ENCODE assay signal across 26 cellular contexts in the genomic region with DNA sequence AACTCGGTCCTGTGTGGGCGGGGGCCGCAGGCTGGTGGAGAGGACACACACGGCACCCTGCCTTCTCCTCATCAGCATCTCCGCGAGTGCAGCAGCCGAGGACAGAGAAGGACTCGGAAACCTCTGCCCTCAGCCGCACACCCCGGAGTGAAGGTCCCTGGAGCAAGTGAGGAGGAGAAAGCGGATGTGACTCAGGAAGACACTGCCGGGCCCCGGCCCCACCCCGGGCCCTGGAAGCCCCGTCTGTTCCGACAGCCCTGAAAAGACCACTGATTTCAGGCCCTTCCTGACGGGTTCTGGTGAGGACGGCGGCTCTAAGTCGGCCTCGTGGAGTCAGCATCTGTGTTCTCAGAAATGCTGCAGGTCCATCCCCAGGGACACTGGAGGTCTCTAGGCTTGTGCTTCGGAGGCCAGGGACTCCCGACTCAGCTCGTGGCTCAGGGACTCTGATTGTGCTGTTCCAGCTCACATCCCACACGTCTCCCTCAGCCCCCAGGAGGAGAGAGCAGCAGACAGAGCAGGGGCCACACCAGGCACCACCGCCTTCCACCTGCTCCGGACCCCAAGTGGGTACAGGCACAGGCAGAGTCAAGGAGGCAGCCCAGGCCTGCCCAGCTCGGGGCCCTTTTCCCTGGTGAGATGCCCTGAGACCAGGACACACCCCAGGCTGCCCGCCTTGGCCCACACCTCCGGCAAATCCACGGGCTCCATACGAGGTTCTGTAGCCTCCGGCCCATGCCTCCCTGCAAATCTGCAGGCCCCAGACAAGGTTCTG.
"Had no signal": no experiment of that assay in that cellular context is flagged by ENCODE, and none has a peak within 500 bp of the region (broad histone marks: within the 10 kb centered on the region; RNA-seq: fewer than 3 reads in every experiment).

No MANE protein-coding gene starts in this region.

- H3K9me3 Mint-ChIP-seq: activated B cell treated with CpG ODN at 0.5 μM for 24 hours; activated CD4-positive, alpha-beta memory T cell treated with anti-CD3 and anti-CD28 coated beads for 36 hours; activated naive CD4-positive, alpha-beta T cell treated with anti-CD3 and anti-CD28 coated beads, Interleukin-2, amount 50 U/mL, for 72 hours; natural killer cell; stimulated activated memory B cell treated with anti-CD40 and anti-IgM and Interleukin-4, amounts not matched to agents 10 μg/mL and 1 μg/mL and 100 μg/mL, for 72 hours had no signal

- H3K4me3 Mint-ChIP-seq: activated B cell treated with CpG ODN at 0.5 μM for 24 hours; activated CD4-positive, alpha-beta memory T cell treated with anti-CD3 and anti-CD28 coated beads for 36 hours; activated CD8-positive, alpha-beta memory T cell treated with anti-CD3 and anti-CD28 coated beads, Interleukin-2, amount 10 ng/mL, durations not matched to agents 7 days and 5 days; natural killer cell; stimulated activated memory B cell treated with anti-CD40 and anti-IgM and Interleukin-4, amounts not matched to agents 10 μg/mL and 1 μg/mL and 100 μg/mL, for 72 hours had no signal

- H3K27me3 Mint-ChIP-seq: activated B cell treated with CpG ODN at 0.5 μM for 24 hours; activated CD4-positive, alpha-beta memory T cell treated with anti-CD3 and anti-CD28 coated beads for 36 hours; activated CD8-positive, alpha-beta memory T cell treated with anti-CD3 and anti-CD28 coated beads, Interleukin-2, amount 10 ng/mL, durations not matched to agents 7 days and 5 days had no signal

- H3K36me3 Mint-ChIP-seq: activated CD4-positive, alpha-beta memory T cell treated with anti-CD3 and anti-CD28 coated beads for 36 hours; activated CD8-positive, alpha-beta memory T cell treated with anti-CD3 and anti-CD28 coated beads, Interleukin-2, amount 10 ng/mL, durations not matched to agents 7 days and 5 days; activated naive CD4-positive, alpha-beta T cell treated with anti-CD3 and anti-CD28 coated beads, Interleukin-2, amount 50 U/mL, for 72 hours; natural killer cell; stimulated activated memory B cell treated with anti-CD40 and anti-IgM and Interleukin-4, amounts not matched to agents 10 μg/mL and 1 μg/mL and 100 μg/mL, for 72 hours had no signal

- H3K36me3 ChIP-seq: ascending aorta, brain microvascular endothelial cell, left lung, neutrophil, ovary, right lobe of liver, stomach, suprapubic skin, transverse colon had no signal

- H3K27ac ChIP-seq: ascending aorta, brain microvascular endothelial cell, foreskin keratinocyte, neutrophil, ovary, right lobe of liver, skin epidermis, stomach, suprapubic skin, transverse colon had no signal

- H3K27me3 ChIP-seq: ascending aorta, brain microvascular endothelial cell, foreskin keratinocyte, ovary, right lobe of liver had no signal

- H3K4me3 ChIP-seq: ascending aorta, left lung, ovary, right lobe of liver, skin epidermis, stomach, suprapubic skin, transverse colon had no signal

- FAIRE-seq: colon, urothelium cell line had no signal

- H3K4me1 ChIP-seq: ascending aorta, foreskin keratinocyte, right lobe of liver, suprapubic skin had no signal

- ATAC-seq: activated CD8-positive, alpha-beta memory T cell treated with anti-CD3 and anti-CD28 coated beads, Interleukin-2, amount 10 ng/mL, durations not matched to agents 7 days and 5 days; foreskin keratinocyte; natural killer cell; stimulated activated memory B cell treated with anti-CD40 and anti-IgM and Interleukin-4, amounts not matched to agents 10 μg/mL and 1 μg/mL and 100 μg/mL, for 72 hours had no signal

- DNase-seq: activated B cell treated with CpG ODN at 0.5 μM for 24 hours; activated CD4-positive, alpha-beta memory T cell treated with anti-CD3 and anti-CD28 coated beads for 36 hours; activated CD4-positive, alpha-beta T cell treated with anti-CD3 and anti-CD28 coated beads for 48 hours; activated CD8-positive, alpha-beta memory T cell treated with anti-CD3 and anti-CD28 coated beads, Interleukin-2, amount 10 ng/mL, durations not matched to agents 7 days and 5 days; activated gamma-delta T cell treated with Interleukin-2 at 50 U/mL for 16 hours; activated T-cell treated with anti-CD3 and anti-CD28 coated beads for 4 hours; brain microvascular endothelial cell; central memory CD4-positive, alpha-beta T cell; effector memory CD4-positive, alpha-beta T cell; foreskin keratinocyte; midbrain; natural killer cell; stomach; T1000; transverse colon had no signal

- H3K9me3 ChIP-seq: ascending aorta, left lung, neutrophil, ovary, right lobe of liver, stomach, suprapubic skin, transverse colon had no signal

- H3K4me1 Mint-ChIP-seq: activated B cell treated with CpG ODN at 0.5 μM for 24 hours; activated CD8-positive, alpha-beta memory T cell treated with anti-CD3 and anti-CD28 coated beads, Interleukin-2, amount 10 ng/mL, durations not matched to agents 7 days and 5 days; natural killer cell; stimulated activated memory B cell treated with anti-CD40 and anti-IgM and Interleukin-4, amounts not matched to agents 10 μg/mL and 1 μg/mL and 100 μg/mL, for 72 hours had no signal

- H3K27ac Mint-ChIP-seq: activated B cell treated with CpG ODN at 0.5 μM for 24 hours; activated CD4-positive, alpha-beta memory T cell treated with anti-CD3 and anti-CD28 coated beads for 36 hours; activated CD8-positive, alpha-beta memory T cell treated with anti-CD3 and anti-CD28 coated beads, Interleukin-2, amount 10 ng/mL, durations not matched to agents 7 days and 5 days; activated naive CD4-positive, alpha-beta T cell treated with anti-CD3 and anti-CD28 coated beads, Interleukin-2, amount 50 U/mL, for 72 hours; natural killer cell; stimulated activated memory B cell treated with anti-CD40 and anti-IgM and Interleukin-4, amounts not matched to agents 10 μg/mL and 1 μg/mL and 100 μg/mL, for 72 hours had no signal
